Comparison of ENCODE assay signal across 1 cellular context in the genomic region with DNA sequence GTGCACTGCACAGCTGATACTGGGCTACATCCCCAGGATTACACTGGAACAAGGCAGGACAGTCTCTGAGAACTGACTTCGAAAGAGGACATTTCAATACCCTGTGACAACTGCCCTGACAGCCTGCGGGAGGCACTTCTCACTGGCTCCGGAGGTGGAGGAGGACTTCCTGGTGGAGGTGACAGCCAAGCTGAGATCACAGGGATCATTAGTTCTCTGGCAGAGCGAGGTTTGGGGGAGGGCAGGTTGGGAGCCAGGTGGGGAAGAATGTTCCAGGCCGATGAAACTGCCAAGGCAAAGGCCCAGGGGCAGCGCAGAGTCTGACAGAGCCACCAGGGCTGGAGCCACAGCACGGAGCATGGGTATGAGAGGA.
A peak's percentile ranks its signal among the peaks of the same experiment; 100 is the strongest.
TF ChIP-seq lines count a peak whose summit lies in the region.

No MANE protein-coding gene starts in this region.

TF ChIP-seq in HepG2, 621 proteins besides CTCF, POLR2A, EP300 and RAD21 (continued from another document):
- TF ChIP-seq, protein P1, sequence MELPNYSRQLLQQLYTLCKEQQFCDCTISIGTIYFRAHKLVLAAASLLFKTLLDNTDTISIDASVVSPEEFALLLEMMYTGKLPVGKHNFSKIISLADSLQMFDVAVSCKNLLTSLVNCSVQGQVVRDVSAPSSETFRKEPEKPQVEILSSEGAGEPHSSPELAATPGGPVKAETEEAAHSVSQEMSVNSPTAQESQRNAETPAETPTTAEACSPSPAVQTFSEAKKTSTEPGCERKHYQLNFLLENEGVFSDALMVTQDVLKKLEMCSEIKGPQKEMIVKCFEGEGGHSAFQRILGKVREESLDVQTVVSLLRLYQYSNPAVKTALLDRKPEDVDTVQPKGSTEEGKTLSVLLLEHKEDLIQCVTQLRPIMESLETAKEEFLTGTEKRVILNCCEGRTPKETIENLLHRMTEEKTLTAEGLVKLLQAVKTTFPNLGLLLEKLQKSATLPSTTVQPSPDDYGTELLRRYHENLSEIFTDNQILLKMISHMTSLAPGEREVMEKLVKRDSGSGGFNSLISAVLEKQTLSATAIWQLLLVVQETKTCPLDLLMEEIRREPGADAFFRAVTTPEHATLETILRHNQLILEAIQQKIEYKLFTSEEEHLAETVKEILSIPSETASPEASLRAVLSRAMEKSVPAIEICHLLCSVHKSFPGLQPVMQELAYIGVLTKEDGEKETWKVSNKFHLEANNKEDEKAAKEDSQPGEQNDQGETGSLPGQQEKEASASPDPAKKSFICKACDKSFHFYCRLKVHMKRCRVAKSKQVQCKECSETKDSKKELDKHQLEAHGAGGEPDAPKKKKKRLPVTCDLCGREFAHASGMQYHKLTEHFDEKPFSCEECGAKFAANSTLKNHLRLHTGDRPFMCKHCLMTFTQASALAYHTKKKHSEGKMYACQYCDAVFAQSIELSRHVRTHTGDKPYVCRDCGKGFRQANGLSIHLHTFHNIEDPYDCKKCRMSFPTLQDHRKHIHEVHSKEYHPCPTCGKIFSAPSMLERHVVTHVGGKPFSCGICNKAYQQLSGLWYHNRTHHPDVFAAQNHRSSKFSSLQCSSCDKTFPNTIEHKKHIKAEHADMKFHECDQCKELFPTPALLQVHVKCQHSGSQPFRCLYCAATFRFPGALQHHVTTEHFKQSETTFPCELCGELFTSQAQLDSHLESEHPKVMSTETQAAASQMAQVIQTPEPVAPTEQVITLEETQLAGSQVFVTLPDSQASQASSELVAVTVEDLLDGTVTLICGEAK (IDR thresholded peaks at IDR 0.05), result no peak
- TF ChIP-seq, protein P1 (CRISPR knock-in tag; IDR thresholded peaks at IDR 0.05), result no peak
- TF ChIP-seq NBN (conservative IDR thresholded peaks at IDR 0.05), result no peak
- TF ChIP-seq ZMYM3 (CRISPR knock-in tag; IDR thresholded peaks at IDR 0.05), result peak; percentile 56
- TF ChIP-seq, protein P2, sequence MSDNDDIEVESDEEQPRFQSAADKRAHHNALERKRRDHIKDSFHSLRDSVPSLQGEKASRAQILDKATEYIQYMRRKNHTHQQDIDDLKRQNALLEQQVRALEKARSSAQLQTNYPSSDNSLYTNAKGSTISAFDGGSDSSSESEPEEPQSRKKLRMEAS (IDR thresholded peaks at IDR 0.05), result 0 out of 2 replicates have a peak, but pooled peaks have one; percentile 39
- TF ChIP-seq HMG20A (CRISPR knock-in tag; IDR thresholded peaks at IDR 0.05; ENCODE audit: borderline replicate concordance), result 0 out of 2 replicates have a peak, but pooled peaks have one; percentile 2
- TF ChIP-seq, protein P3, sequence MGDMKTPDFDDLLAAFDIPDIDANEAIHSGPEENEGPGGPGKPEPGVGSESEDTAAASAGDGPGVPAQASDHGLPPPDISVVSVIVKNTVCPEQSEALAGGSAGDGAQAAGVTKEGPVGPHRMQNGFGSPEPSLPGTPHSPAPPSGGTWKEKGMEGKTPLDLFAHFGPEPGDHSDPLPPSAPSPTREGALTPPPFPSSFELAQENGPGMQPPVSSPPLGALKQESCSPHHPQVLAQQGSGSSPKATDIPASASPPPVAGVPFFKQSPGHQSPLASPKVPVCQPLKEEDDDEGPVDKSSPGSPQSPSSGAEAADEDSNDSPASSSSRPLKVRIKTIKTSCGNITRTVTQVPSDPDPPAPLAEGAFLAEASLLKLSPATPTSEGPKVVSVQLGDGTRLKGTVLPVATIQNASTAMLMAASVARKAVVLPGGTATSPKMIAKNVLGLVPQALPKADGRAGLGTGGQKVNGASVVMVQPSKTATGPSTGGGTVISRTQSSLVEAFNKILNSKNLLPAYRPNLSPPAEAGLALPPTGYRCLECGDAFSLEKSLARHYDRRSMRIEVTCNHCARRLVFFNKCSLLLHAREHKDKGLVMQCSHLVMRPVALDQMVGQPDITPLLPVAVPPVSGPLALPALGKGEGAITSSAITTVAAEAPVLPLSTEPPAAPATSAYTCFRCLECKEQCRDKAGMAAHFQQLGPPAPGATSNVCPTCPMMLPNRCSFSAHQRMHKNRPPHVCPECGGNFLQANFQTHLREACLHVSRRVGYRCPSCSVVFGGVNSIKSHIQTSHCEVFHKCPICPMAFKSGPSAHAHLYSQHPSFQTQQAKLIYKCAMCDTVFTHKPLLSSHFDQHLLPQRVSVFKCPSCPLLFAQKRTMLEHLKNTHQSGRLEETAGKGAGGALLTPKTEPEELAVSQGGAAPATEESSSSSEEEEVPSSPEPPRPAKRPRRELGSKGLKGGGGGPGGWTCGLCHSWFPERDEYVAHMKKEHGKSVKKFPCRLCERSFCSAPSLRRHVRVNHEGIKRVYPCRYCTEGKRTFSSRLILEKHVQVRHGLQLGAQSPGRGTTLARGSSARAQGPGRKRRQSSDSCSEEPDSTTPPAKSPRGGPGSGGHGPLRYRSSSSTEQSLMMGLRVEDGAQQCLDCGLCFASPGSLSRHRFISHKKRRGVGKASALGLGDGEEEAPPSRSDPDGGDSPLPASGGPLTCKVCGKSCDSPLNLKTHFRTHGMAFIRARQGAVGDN (CRISPR knock-in tag; IDR thresholded peaks at IDR 0.05), result peak; percentile 54
- TF ChIP-seq ZNF672 (CRISPR knock-in tag; IDR thresholded peaks at IDR 0.05), result no peak
- TF ChIP-seq ZFP36 (IDR thresholded peaks at IDR 0.05; ENCODE audit: borderline replicate concordance, low read depth, low read length, partially characterized antibody), result peak; percentile 80
